28 cellular contexts compared by ENCODE assay signal in the genomic region with DNA sequence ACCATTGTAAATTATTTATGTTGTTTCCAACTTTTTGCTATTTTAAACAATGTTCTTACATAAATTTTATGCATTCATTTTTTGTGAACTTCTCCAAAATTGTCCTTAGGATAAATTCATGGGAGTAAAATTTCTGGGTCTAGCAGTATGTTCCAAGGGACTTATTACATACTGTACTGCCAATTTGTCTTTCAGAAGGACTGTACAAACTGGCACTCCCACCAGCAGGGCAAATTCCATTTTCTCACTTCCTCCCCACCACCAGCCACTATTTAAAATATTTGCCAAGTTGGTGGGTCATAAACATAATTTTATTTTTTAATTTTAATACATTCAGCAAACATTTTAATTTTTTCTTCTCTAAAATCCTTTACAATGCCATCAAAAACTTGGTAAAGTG.
"Had no signal": no experiment of that assay in that cellular context is flagged by ENCODE, and none has a peak within 500 bp of the region (broad histone marks: within the 10 kb centered on the region; RNA-seq: fewer than 3 reads in every experiment).

No MANE protein-coding gene starts in this region.

- H3K27ac ChIP-seq: neural progenitor cell, ovary, parathyroid adenoma, psoas muscle, right lobe of liver, sigmoid colon, stomach, thoracic aorta, thyroid gland, tibial nerve, upper lobe of left lung, vagina had no signal

- H3K27me3 Mint-ChIP-seq: progenitor cell of endocrine pancreas; stimulated activated naive B cell treated with anti-CD40 and anti-IgM and Interleukin-4, amounts not matched to agents 10 μg/mL and 1 μg/mL and 100 μg/mL, for 72 hours had no signal

- DNase-seq: natural killer cell; occipital lobe; ovary; posterior cingulate gyrus; psoas muscle; right cardiac atrium; right lobe of liver; sigmoid colon; stimulated activated CD4-positive, alpha-beta T cell treated with anti-CD3 and anti-CD28 coated beads, Interleukin-15, amount 100 ng/mL, for 24 hours; stimulated activated CD4-positive, alpha-beta T cell treated with anti-CD3 and anti-CD28 coated beads, Interleukin-2, amount 100 ng/mL, for 24 hours; stimulated activated CD4-positive, alpha-beta T cell treated with anti-CD3 and anti-CD28 coated beads, Interleukin-2, amount 100 ng/mL, for 48 hours; stimulated activated CD4-positive, alpha-beta T cell treated with anti-CD3 and anti-CD28 coated beads, Interleukin-4, amount 100 ng/mL, for 24 hours; stimulated activated naive B cell treated with anti-CD40 and anti-IgM and Interleukin-4, amounts not matched to agents 10 μg/mL and 1 μg/mL and 100 μg/mL, for 72 hours; stimulated activated naive CD4-positive, alpha-beta T cell treated with Interleukin-2 at 50 U/mL for 16 hours; stomach; thyroid gland; trophoblast cell; upper lobe of left lung had no signal

- H3K9me3 Mint-ChIP-seq: natural killer cell; nephron; neural progenitor cell; stimulated activated effector memory CD8-positive, alpha-beta T cell treated with anti-CD3 and anti-CD28 coated beads, Interleukin-12 subunit alpha, Interleukin-12 subunit beta, amount 100 ng/mL, for 72 hours had no signal

- H3K27ac Mint-ChIP-seq: natural killer cell; neural progenitor cell; progenitor cell of endocrine pancreas; stimulated activated effector memory CD8-positive, alpha-beta T cell treated with anti-CD3 and anti-CD28 coated beads, Interleukin-12 subunit alpha, Interleukin-12 subunit beta, amount 100 ng/mL, for 72 hours; stimulated activated naive B cell treated with anti-CD40 and anti-IgM and Interleukin-4, amounts not matched to agents 10 μg/mL and 1 μg/mL and 100 μg/mL, for 72 hours; stimulated activated naive CD8-positive, alpha-beta T cell treated with anti-CD3 and anti-CD28 coated beads, Interleukin-15, Interleukin-2, amounts not matched to agents 100 ng/mL and 50 ng/mL, for 24 hours had no signal

- H3K9me3 ChIP-seq: ovary, psoas muscle, right lobe of liver, sigmoid colon, stomach, thoracic aorta, thyroid gland, tibial nerve, upper lobe of left lung, vagina had no signal

- ATAC-seq: natural killer cell; psoas muscle; right cardiac atrium; right lobe of liver; stimulated activated effector memory CD8-positive, alpha-beta T cell treated with anti-CD3 and anti-CD28 coated beads, Interleukin-12 subunit alpha, Interleukin-12 subunit beta, amount 100 ng/mL, for 72 hours; stimulated activated naive B cell treated with anti-CD40 and anti-IgM and Interleukin-4, amounts not matched to agents 10 μg/mL and 1 μg/mL and 100 μg/mL, for 72 hours had no signal

- H3K4me2 ChIP-seq: neural progenitor cell, smooth muscle cell had no signal

- H3K9ac ChIP-seq: neural progenitor cell, parathyroid adenoma had no signal

- H3K4me1 ChIP-seq: neural progenitor cell, parathyroid adenoma, right lobe of liver, stomach, thyroid gland, tibial nerve, upper lobe of left lung, vagina had no signal

- H3K4me3 ChIP-seq: neural progenitor cell, ovary, psoas muscle, right lobe of liver, sigmoid colon, smooth muscle cell, stomach, thoracic aorta, thyroid gland, tibial nerve, upper lobe of left lung, vagina had no signal

- H3K36me3 ChIP-seq: neural progenitor cell, ovary, right lobe of liver, sigmoid colon, stomach, thoracic aorta, thyroid gland, tibial nerve, upper lobe of left lung, vagina had no signal

- H3K79me2 ChIP-seq: parathyroid adenoma had no signal

- H3K36me3 Mint-ChIP-seq: natural killer cell; neural progenitor cell; stimulated activated effector memory CD8-positive, alpha-beta T cell treated with anti-CD3 and anti-CD28 coated beads, Interleukin-12 subunit alpha, Interleukin-12 subunit beta, amount 100 ng/mL, for 72 hours had no signal

- H3K4me3 Mint-ChIP-seq: natural killer cell; nephron; neural progenitor cell; stimulated activated effector memory CD8-positive, alpha-beta T cell treated with anti-CD3 and anti-CD28 coated beads, Interleukin-12 subunit alpha, Interleukin-12 subunit beta, amount 100 ng/mL, for 72 hours; stimulated activated naive B cell treated with anti-CD40 and anti-IgM and Interleukin-4, amounts not matched to agents 10 μg/mL and 1 μg/mL and 100 μg/mL, for 72 hours; stimulated activated naive CD8-positive, alpha-beta T cell treated with anti-CD3 and anti-CD28 coated beads, Interleukin-15, Interleukin-2, amounts not matched to agents 100 ng/mL and 50 ng/mL, for 24 hours had no signal

- H2AFZ ChIP-seq: neural progenitor cell, parathyroid adenoma had no signal

- H3K27me3 ChIP-seq: neural progenitor cell, ovary, right lobe of liver, sigmoid colon, stomach, thyroid gland, tibial nerve, upper lobe of left lung, vagina had no signal

- H3K4me1 Mint-ChIP-seq: nephron had no signal
